Comparison of ENCODE assay signal across 13 cellular contexts in genomic region chr2:127516031-127516430, GRCh38. TPM values are rescaled to one million over a fixed set of nuclear protein-coding genes. Genes with fewer than 3 reads are reported as not detected.
A peak's percentile ranks its signal among the peaks of the same experiment; 100 is the strongest.
DNase-seq lines count a peak whose midpoint lies in the region; ATAC-seq, FAIRE-seq and TF ChIP-seq lines count a peak whose summit lies in the region.
"Had no signal": no experiment of that assay in that cellular context is flagged by ENCODE, and none has a peak within 500 bp of the region (broad histone marks: within the 10 kb centered on the region; RNA-seq: fewer than 3 reads in every experiment).

No MANE protein-coding gene starts in this region.

- H3K9me3 ChIP-seq in T-helper 17 cell (ENCODE audit: control insufficient read depth, low read length, poor library complexity, severe bottlenecking) (no peaks in the 10 kb centered on the region), gastroesophageal sphincter (no peaks in the 10 kb centered on the region), pancreas (no peaks in the 10 kb centered on the region)

- 20 to 22% methylated on average over 1 to 10 of the region's 10 CpGs for WGBS in gastroesophageal sphincter (ENCODE audit: low coverage in 1 of 2), 2 donors
- 93% methylated on average over 10 of the region's 10 CpGs for WGBS in pancreas, 2 donors

- H3K4me1 ChIP-seq in gastroesophageal sphincter = peaks cover 9 to 61% (median 24%) of the 10 kb centered on the region in 3 donors
- H3K4me1 ChIP-seq in pancreas = peaks cover 0 to 3% (median 0%) of the 10 kb centered on the region in 3 donors

- TF ChIP-seq EP300 in gastroesophageal sphincter (IDR thresholded peaks at IDR 0.05) = no peak

- no peak for FAIRE-seq in pancreas (lab: Jason Lieb, UNC)

- H3K4me3 Mint-ChIP-seq in T-helper 17 cell = no peak overlapping the region

- H3K27me3 Mint-ChIP-seq in T-helper 17 cell = no peaks in the 10 kb centered on the region

- H3K36me3 ChIP-seq in gastroesophageal sphincter (peaks cover 3 to 22% of the 10 kb centered on the region in 2 donors), pancreas (no peaks in the 10 kb centered on the region)

- H3K27me3 ChIP-seq in gastroesophageal sphincter (no peaks in the 10 kb centered on the region), pancreas (no peaks in the 10 kb centered on the region)

- DNase-seq in AG09309 (ENCODE audit: low read depth) (peak; percentile 91), T-helper 17 cell (no peak), pancreas (peak in 1 of 6 donors; percentile 39), NCI-H2107 treated with DMSO at 0.1 percent for 48 hours (lab: John Stamatoyannopoulos, UW; ENCODE audit: unreplicated experiment) (no peak), NCI-H2081 treated with DMSO at 0.1 percent for 48 hours (lab: John Stamatoyannopoulos, UW) (no peak)
- DNase-seq: activated CD4-positive, alpha-beta T cell treated with anti-CD3 and anti-CD28 coated beads, Interleukin-2, amount 50 U/mL, for 48 hours; effector CD8-positive, alpha-beta T cell; KG1 had no signal

- no peak for TF ChIP-seq POLR2A in gastroesophageal sphincter (IDR thresholded peaks at IDR 0.05)

- peak overlapping the region; percentile 90 for H3K27ac Mint-ChIP-seq in T-helper 17 cell

- peaks cover 58% of the 10 kb centered on the region for H3K4me1 Mint-ChIP-seq in T-helper 17 cell

- TF ChIP-seq CTCF in AG09309 (IDR thresholded peaks at IDR 0.05; ENCODE audit: control insufficient read depth, insufficient read depth, low read depth, low read length, missing control alignments) (no peak), gastroesophageal sphincter (IDR thresholded peaks at IDR 0.05) (no peak), pancreas (IDR thresholded peaks at IDR 0.05) (no peak)

- H3K27ac ChIP-seq in gastroesophageal sphincter (peak overlapping the region; percentile 84 to 96 (median 86)), pancreas (no peak overlapping the region)
- H3K27ac ChIP-seq: C4-2B had no signal

- intact Hi-C loops in pancreas (cut with DNase I) = no loop called here

- peaks cover 8% of the 10 kb centered on the region for H3K36me3 Mint-ChIP-seq in T-helper 17 cell (ENCODE audit: low read depth)

- ATAC-seq in T-helper 17 cell = no peak
- ATAC-seq in gastroesophageal sphincter = peak; percentile 91
- peak in 3 of 4 donors; percentile 39 to 51 (median 50) for ATAC-seq in pancreas
- ATAC-seq in HG02970 (IDR thresholded peaks at IDR 0.05; ENCODE audit: low FRiP score, unreplicated experiment) = no peak
- no peak for ATAC-seq in GM21360 (IDR thresholded peaks at IDR 0.05; ENCODE audit: unreplicated experiment)
- ATAC-seq: HCT116 had no signal

- H3K4me3 ChIP-seq in AG09309 (ENCODE audit: control insufficient read depth, low read depth, low read length) = no peak overlapping the region
- H3K4me3 ChIP-seq in gastroesophageal sphincter = no peak overlapping the region
- no peak overlapping the region for H3K4me3 ChIP-seq in pancreas

RNA-seq across cellular contexts. Expression of gene IWS1, which starts 10.3 kb away (rescaled TPM):
- 10 to 100 TPM; 26.4 TPM for total RNA-seq in T-helper 17 cell
- 10 to 100 TPM; 36.9 to 43.9 (median 39.6) TPM for total RNA-seq in gastroesophageal sphincter
- total RNA-seq in pancreas = 10 to 100 TPM in 5 of 6 donors, 1 to 10 TPM in 1; 9.7 to 20.3 (median 12.1) TPM
- polyA plus RNA-seq in pancreas = 10 to 100 TPM; 16.0 to 22.3 TPM

RNA-seq across cellular contexts. Expression of gene MYO7B, which starts 19.5 kb away (rescaled TPM):
- total RNA-seq in T-helper 17 cell (under 1 TPM; 0.23 to 0.75 TPM), gastroesophageal sphincter (under 1 TPM in 3 of 4 donors, not detected in 1; 0.27 to 0.77 (median 0.54) TPM), pancreas (1 to 10 TPM in 2 of 6 donors, under 1 TPM in 4; 0.12 to 1.4 (median 0.58) TPM)
- 1 to 10 TPM in 1 of 2 donors, under 1 TPM in 1; 0.80 to 1.5 TPM for polyA plus RNA-seq in pancreas

Comparison
In these comparisons a context has a peak if more than half of its experiments do, and no peak if none do; other contexts are left out.
1. ATAC-seq: peak in gastroesophageal sphincter (single experiment) and pancreas (3 of 4); none in T-helper 17 cell (single experiment), HG02970 (single experiment) and GM21360 (single experiment).
2. H3K27ac ChIP-seq: peak in gastroesophageal sphincter (4 of 4); none in pancreas (0 of 4).